ENCODE assay signal across 2 cellular contexts in genomic region chr3:69084668-69085542, GRCh38.
A peak's percentile ranks its signal among the peaks of the same experiment; 100 is the strongest.
TF ChIP-seq lines count a peak whose summit lies in the region.

TSS of gene ARL6IP5 (plus strand) at chr3:69084937. CDS start at chr3:69085048, 111 bp downstream.

TF ChIP-seq in IMR-90, 13 proteins besides CTCF, POLR2A, EP300 and RAD21 (continued from another document):
- 0 out of 2 replicates have a peak, but pooled peaks have one; percentile 32 for TF ChIP-seq USF2 (IDR thresholded peaks at IDR 0.05; ENCODE audit: low read depth, low read length)

TF ChIP-seq in PFSK-1, 5 proteins besides CTCF, POLR2A, EP300 and RAD21:
- TF ChIP-seq REST (IDR thresholded peaks at IDR 0.05; ENCODE audit: insufficient read depth in 1 of 2, low read depth in 2 of 2, low read length in 2 of 2) (no peak), POLR2AphosphoS5 (IDR thresholded peaks at IDR 0.05; ENCODE audit: low read depth, low read length) (no peak), TAF1 (IDR thresholded peaks at IDR 0.05; ENCODE audit: borderline replicate concordance, insufficient read depth, low read length) (no peak; the same call in 1 of the 2 replicates), FOXP2 (optimal IDR thresholded peaks at IDR 0.05; ENCODE audit: borderline replicate concordance, extremely low read depth, extremely low read length, insufficient read depth) (peak; percentile 49), SIN3A (IDR thresholded peaks at IDR 0.05; ENCODE audit: borderline replicate concordance, insufficient read depth, low read length) (peak; percentile 77; the same call in 1 of the 2 replicates)
TF ChIP-seq in PFSK-1: peak in this region for 2.
